22 cellular contexts compared by ENCODE assay signal in the genomic region with DNA sequence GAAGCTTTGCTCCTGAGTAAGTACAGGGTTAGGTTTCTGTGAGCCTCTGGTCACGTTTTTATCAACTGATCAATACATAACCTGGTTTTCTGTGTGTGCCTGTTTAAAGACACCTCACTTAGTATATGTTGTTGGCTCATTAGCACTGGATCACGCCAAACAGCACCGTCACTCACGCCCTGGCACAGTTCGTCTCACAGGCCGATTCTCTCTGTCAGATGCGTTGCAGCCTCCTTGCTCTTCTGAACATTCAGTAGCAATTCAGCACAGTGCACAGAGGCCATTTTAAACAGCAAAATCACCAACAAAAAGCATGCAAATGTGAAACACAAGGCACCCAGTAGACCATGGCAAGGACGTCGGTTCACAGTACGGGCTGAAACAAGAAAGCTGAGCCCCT.
"Had no signal": no experiment of that assay in that cellular context is flagged by ENCODE, and none has a peak within 500 bp of the region (broad histone marks: within the 10 kb centered on the region; RNA-seq: fewer than 3 reads in every experiment).

No MANE protein-coding gene starts in this region.

- H3K4me2 ChIP-seq: SK-N-SH had no signal

- H3K27ac ChIP-seq: SJSA1 had no signal

- H3K9ac ChIP-seq: SK-N-SH had no signal

- FAIRE-seq: RCC 7860 had no signal

- H3K36me3 ChIP-seq: SJSA1 had no signal

- H3K4me3 ChIP-seq: SJSA1 had no signal

- H3K9me3 ChIP-seq: SJSA1, SK-N-SH had no signal

- DNase-seq: KBM-7, MV-4-11, NCI-H1048, NCI-H1105, NCI-H1417, NCI-H1436 treated with DMSO at 0.1 percent for 48 hours, NCI-H1694, NCI-H187 treated with DMSO at 0.1 percent for 48 hours, NCI-H2029 treated with DMSO at 0.1 percent for 48 hours, NCI-H2171 treated with DMSO at 0.1 percent for 48 hours, NCI-H345, NCI-H446 treated with DMSO at 0.1 percent for 48 hours, NCI-H510A treated with DMSO at 0.1 percent for 48 hours, NCI-H69, NCI-H774, Right ventricle myocardium superior, RPMI8226, SIG-M5, SK-N-SH, SW 1271 had no signal
